26 cellular contexts compared by ENCODE assay signal in genomic region chr21:21097425-21097824, GRCh38.
A peak's percentile ranks its signal among the peaks of the same experiment; 100 is the strongest.
DNase-seq lines count a peak whose midpoint lies in the region; ATAC-seq, FAIRE-seq and TF ChIP-seq lines count a peak whose summit lies in the region.
"Had no signal": no experiment of that assay in that cellular context is flagged by ENCODE, and none has a peak within 500 bp of the region (broad histone marks: within the 10 kb centered on the region; RNA-seq: fewer than 3 reads in every experiment).

No MANE protein-coding gene starts in this region.

- H3K4me1 Mint-ChIP-seq in type B pancreatic cell (ENCODE audit: unreplicated experiment), result no peaks in the 10 kb centered on the region
- H3K4me1 Mint-ChIP-seq: CD8-positive, alpha-beta memory T cell had no signal

- no peak overlapping the region for H3K9ac ChIP-seq in HepG2 (ENCODE audit: insufficient read depth, low read depth, low read length)
- H3K9ac ChIP-seq in colonic mucosa (ENCODE audit: low read depth in 2 of 2, low read length in 2 of 2), result no peak overlapping the region
- H3K9ac ChIP-seq: BLaER1 treated with 17β-estradiol and CSF1 and Interleukin-3, amounts not matched to agents 10 nM and 100 nM had no signal

- H3K27me3 ChIP-seq in HepG2 (ENCODE audit: control insufficient read depth in 1 of 2, insufficient read depth in 2 of 2, low read length in 2 of 2) (no peaks in the 10 kb centered on the region), right lobe of liver (no peaks in the 10 kb centered on the region), colonic mucosa (no peaks in the 10 kb centered on the region)
- H3K27me3 ChIP-seq: BE2C; BLaER1 treated with 17β-estradiol and CSF1 and Interleukin-3, amounts not matched to agents 10 nM and 100 nM had no signal

- DNase-seq in HepG2 (ENCODE audit: low spot score), result no peak
- DNase-seq in right lobe of liver, result no peak
- DNase-seq in caudate nucleus (lab: John Stamatoyannopoulos, UW), result no peak
- DNase-seq in midbrain (lab: John Stamatoyannopoulos, UW), result peak; percentile 42
- no peak for DNase-seq in HUDEP-2 (lab: John Stamatoyannopoulos, UW; ENCODE audit: unreplicated experiment in 76 of 76)
- DNase-seq in type B pancreatic cell (ENCODE audit: extremely low spot score, unreplicated experiment), result no peak
- DNase-seq in colonic mucosa, result no peak
- DNase-seq: 8988T; ACHN; AML-193; BE2C; CD4-positive, alpha-beta T cell; CD8-positive, alpha-beta memory T cell; DMS 273 treated with DMSO at 0.1 percent for 48 hours; DMS79; EL; GDM1; H9 had no signal

- TF ChIP-seq POLR2A in HepG2 (IDR thresholded peaks at IDR 0.05; ENCODE audit: insufficient read depth in 1 of 2, low read depth in 2 of 2, low read length in 2 of 2), result no peak
- no peak for TF ChIP-seq POLR2A in right lobe of liver (IDR thresholded peaks at IDR 0.05)

- TF ChIP-seq EP300 in HepG2 (IDR thresholded peaks at IDR 0.05; ENCODE audit: low read depth in 2 of 2, low read length in 2 of 2) (no peak), HepG2 (CRISPR knock-in tag; IDR thresholded peaks at IDR 0.05; ENCODE audit: borderline replicate concordance) (no peak)

- TF ChIP-seq CTCF in HepG2 (CRISPR knock-in tag; IDR thresholded peaks at IDR 0.05), result no peak
- TF ChIP-seq CTCF in right lobe of liver (IDR thresholded peaks at IDR 0.05), result no peak
- TF ChIP-seq CTCF in type B pancreatic cell (conservative IDR thresholded peaks at IDR 0.05), result no peak
- no peak for TF ChIP-seq CTCF in colonic mucosa (IDR thresholded peaks at IDR 0.05)

- H3K9me3 ChIP-seq in HepG2 (ENCODE audit: low read length), result peaks cover 42% of the 10 kb centered on the region
- no peaks in the 10 kb centered on the region for H3K9me3 ChIP-seq in right lobe of liver
- H3K9me3 ChIP-seq in colonic mucosa, result no peaks in the 10 kb centered on the region
- H3K9me3 ChIP-seq: A549; BE2C; BLaER1 treated with 17β-estradiol and CSF1 and Interleukin-3, amounts not matched to agents 10 nM and 100 nM had no signal

- H3K27ac Mint-ChIP-seq in type B pancreatic cell, result no peak overlapping the region
- H3K27ac Mint-ChIP-seq: CD14-positive monocyte; CD4-positive, alpha-beta T cell; CD8-positive, alpha-beta memory T cell; GM23338 had no signal

- no peak for FAIRE-seq in HepG2 (lab: Jason Lieb, UNC)
- FAIRE-seq: A549, D721Med, GM12878 had no signal

- CTCF ChIA-PET in HepG2 (lab: Yijun Ruan, JAX; ENCODE audit: low intra/inter-chr PET ratio, low total read pairs), result no interaction called here

- no peak overlapping the region for H3K27ac ChIP-seq in HepG2 (ENCODE audit: extremely low read length, insufficient read depth, low read length)
- no peak overlapping the region for H3K27ac ChIP-seq in right lobe of liver
- peak overlapping the region; percentile 48 for H3K27ac ChIP-seq in caudate nucleus (ENCODE audit: low read depth, low read length)
- peak overlapping the region; percentile 40 for H3K27ac ChIP-seq in temporal lobe (ENCODE audit: low read depth, low read length)
- no peak overlapping the region for H3K27ac ChIP-seq in colonic mucosa
- H3K27ac ChIP-seq: A549; BLaER1 treated with 17β-estradiol and CSF1 and Interleukin-3, amounts not matched to agents 10 nM and 100 nM had no signal

- intact Hi-C loops in HepG2 (cut with micrococcal nuclease; ENCODE audit: unreplicated experiment), result no loop called here
- intact Hi-C loops in right lobe of liver (cut with DNase I), result no loop called here
- intact Hi-C loops in colonic mucosa (cut with DNase I), result no loop called here

- no peak overlapping the region for H3K4me3 Mint-ChIP-seq in type B pancreatic cell
- H3K4me3 Mint-ChIP-seq: CD14-positive monocyte; CD4-positive, alpha-beta T cell; CD8-positive, alpha-beta memory T cell; GM23338; H9 had no signal

- no peaks in the 10 kb centered on the region for H3K4me1 ChIP-seq in HepG2 (ENCODE audit: insufficient read depth, low read length)
- H3K4me1 ChIP-seq in right lobe of liver, result no peaks in the 10 kb centered on the region
- H3K4me1 ChIP-seq in colonic mucosa, result no peaks in the 10 kb centered on the region
- H3K4me1 ChIP-seq: A549; BE2C; BLaER1 treated with 17β-estradiol and CSF1 and Interleukin-3, amounts not matched to agents 10 nM and 100 nM had no signal

- no peaks in the 10 kb centered on the region for H3K36me3 Mint-ChIP-seq in type B pancreatic cell
- H3K36me3 Mint-ChIP-seq: CD14-positive monocyte; CD8-positive, alpha-beta memory T cell had no signal

- H2AFZ ChIP-seq in HepG2 (ENCODE audit: low read length), result no peak overlapping the region
- H2AFZ ChIP-seq: GM23338 had no signal

- H3K36me3 ChIP-seq in HepG2 (replicated peaks in 1 of 2; ENCODE audit: control insufficient read depth in 1 of 2, insufficient read depth in 2 of 2, low read length in 2 of 2) (no peaks in the 10 kb centered on the region), right lobe of liver (no peaks in the 10 kb centered on the region), colonic mucosa (no peaks in the 10 kb centered on the region)
- H3K36me3 ChIP-seq: BE2C; BLaER1 treated with 17β-estradiol and CSF1 and Interleukin-3, amounts not matched to agents 10 nM and 100 nM had no signal

- POLR2A ChIA-PET in HepG2 (lab: Yijun Ruan, JAX), result no interaction called here

- TF ChIP-seq RAD21 in HepG2 (CRISPR knock-in tag; IDR thresholded peaks at IDR 0.05), result no peak

- H4K20me1 ChIP-seq in HepG2 (ENCODE audit: insufficient read depth, low read length), result no peaks in the 10 kb centered on the region
- H4K20me1 ChIP-seq: BLaER1 treated with 17β-estradiol and CSF1 and Interleukin-3, amounts not matched to agents 10 nM and 100 nM had no signal

- no peak overlapping the region for H3K4me2 ChIP-seq in HepG2 (ENCODE audit: low read depth, low read length)
- H3K4me2 ChIP-seq: A549; BLaER1 treated with 17β-estradiol and CSF1 and Interleukin-3, amounts not matched to agents 10 nM and 100 nM; GM23338 had no signal

- no peaks in the 10 kb centered on the region for H3K27me3 Mint-ChIP-seq in type B pancreatic cell
- H3K27me3 Mint-ChIP-seq: CD4-positive, alpha-beta T cell; CD8-positive, alpha-beta memory T cell had no signal

- H3K9me3 Mint-ChIP-seq in type B pancreatic cell, result no peaks in the 10 kb centered on the region
- H3K9me3 Mint-ChIP-seq: CD4-positive, alpha-beta T cell; GM23338; H9 had no signal

- BruUV-seq in HepG2 (replicated peaks; lab: Mats Ljungman, UMichigan), result no TSS peak

- in situ Hi-C loops in HepG2 (cut with HindIII; ENCODE audit: extremely low pct_ligation_motif_present, low pct_unique_long_range_greater_than_20kb), result no loop called here

- no peak for ATAC-seq in HepG2
- ATAC-seq in right lobe of liver, result no peak
- ATAC-seq: A549, GM12878, GM23338, HCT116 had no signal

- H3K79me2 ChIP-seq in HepG2 (ENCODE audit: insufficient read depth, low read length), result no peaks in the 10 kb centered on the region

- H3K4me3 ChIP-seq in HepG2 (replicated peaks in 1 of 3; ENCODE audit: insufficient read depth in 1 of 3, low read depth in 2 of 3, low read length in 3 of 3) (no peak overlapping the region), right lobe of liver (no peak overlapping the region), colonic mucosa (no peak overlapping the region)
- H3K4me3 ChIP-seq: A549; BLaER1 treated with 17β-estradiol and CSF1 and Interleukin-3, amounts not matched to agents 10 nM and 100 nM; GM12878; GM23338 had no signal

TF ChIP-seq in HepG2, 621 proteins besides CTCF, POLR2A, EP300 and RAD21:
- TF ChIP-seq MAFF (IDR thresholded peaks at IDR 0.05; ENCODE audit: low read depth, low read length), result peak; percentile 40; the same call in 1 of the 2 replicates
- no peak for TF ChIP-seq ZSCAN29 (CRISPR knock-in tag; conservative IDR thresholded peaks at IDR 0.05)
- no peak for TF ChIP-seq ZNF546 (CRISPR knock-in tag; conservative IDR thresholded peaks at IDR 0.05)
- TF ChIP-seq MAFK (conservative IDR thresholded peaks at IDR 0.05 in 1 of 2, IDR thresholded peaks at IDR 0.05 in 1 of 2; ENCODE audit: low read length in 2 of 2), result peak; percentile 48 to 54; a peak in 3 of 4 replicates

Comparison
In these comparisons a context has a peak if more than half of its experiments do, and no peak if none do; other contexts are left out.
1. H3K27ac ChIP-seq: peak in caudate nucleus (single experiment) and temporal lobe (single experiment); none in HepG2 (single experiment), right lobe of liver (0 of 3) and colonic mucosa (single experiment).